In the genomic region with DNA sequence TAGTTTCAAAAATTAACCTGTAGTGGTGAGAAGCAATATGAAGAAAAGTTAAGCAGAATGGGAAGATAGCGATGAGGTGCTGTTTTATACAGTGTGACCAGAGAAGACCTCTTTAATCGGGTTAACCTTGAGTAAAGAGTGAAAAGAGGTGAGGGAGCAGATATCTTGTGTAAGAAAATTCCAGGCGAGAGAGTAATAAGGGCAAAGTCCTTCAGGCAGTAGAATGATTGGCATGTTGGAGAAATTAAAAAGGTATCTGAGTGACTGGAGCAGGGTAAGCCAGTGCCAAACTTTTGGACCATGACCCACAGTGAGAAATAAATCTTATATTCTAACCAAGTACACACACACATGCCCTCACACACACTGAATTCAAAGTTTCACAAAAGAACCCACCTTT, we compare ENCODE assay signal across 30 cellular contexts.
"Had no signal": no experiment of that assay in that cellular context is flagged by ENCODE, and none has a peak within 500 bp of the region (broad histone marks: within the 10 kb centered on the region; RNA-seq: fewer than 3 reads in every experiment).

No MANE protein-coding gene starts in this region.

- ATAC-seq: activated CD4-positive, alpha-beta T cell treated with anti-CD3 and anti-CD28 coated beads for 36 hours; activated CD8-positive, alpha-beta memory T cell treated with anti-CD3 and anti-CD28 coated beads, Interleukin-2, amount 10 ng/mL, durations not matched to agents 7 days and 5 days; activated CD8-positive, alpha-beta T cell treated with anti-CD3 and anti-CD28 coated beads, Interleukin-2, amount 10 ng/mL, durations not matched to agents 7 days and 5 days; activated naive CD8-positive, alpha-beta T cell treated with anti-CD3 and anti-CD28 coated beads, Interleukin-2, amount 50 U/mL, for 24 hours; body of pancreas; effector memory CD8-positive, alpha-beta T cell; foreskin keratinocyte; gastrocnemius medialis had no signal

- H3K9me3 ChIP-seq: adrenal gland, body of pancreas, esophagus muscularis mucosa, gastrocnemius medialis had no signal

- H3K27ac ChIP-seq: adrenal gland, body of pancreas, esophagus muscularis mucosa, foreskin keratinocyte, gastrocnemius medialis had no signal

- H3K36me3 ChIP-seq: adrenal gland, esophagus muscularis mucosa, gastrocnemius medialis had no signal

- FAIRE-seq: colon had no signal

- DNase-seq: activated CD4-positive, alpha-beta memory T cell treated with anti-CD3 and anti-CD28 coated beads for 36 hours; activated CD4-positive, alpha-beta T cell treated with anti-CD3 and anti-CD28 coated beads for 36 hours; activated CD4-positive, alpha-beta T cell treated with anti-CD3 and anti-CD28 coated beads, Interleukin-2, amount 10 ng/mL, durations not matched to agents 24 days and 14 days; activated CD4-positive, CD25-positive, alpha-beta regulatory T cell; activated CD4-positive, CD25-positive, alpha-beta regulatory T cell treated with anti-CD3 and anti-CD28 coated beads, Interleukin-2, amount 50 U/mL, for 72 hours; activated CD8-positive, alpha-beta memory T cell treated with anti-CD3 and anti-CD28 coated beads, Interleukin-2, amount 10 ng/mL, durations not matched to agents 7 days and 5 days; activated CD8-positive, alpha-beta memory T cell treated with anti-CD3 and anti-CD28 coated beads, Interleukin-2, amount 50 U/mL, for 4 hours; activated CD8-positive, alpha-beta T cell treated with anti-CD3 and anti-CD28 coated beads, Interleukin-2, amount 10 ng/mL, durations not matched to agents 7 days and 5 days; activated effector memory CD4-positive, alpha-beta T cell treated with anti-CD3 and anti-CD28 coated beads, Interleukin-2, amount 50 U/mL, for 16 hours; activated naive CD4-positive, alpha-beta T cell treated with anti-CD3 and anti-CD28 coated beads for 36 hours; activated naive CD8-positive, alpha-beta T cell treated with anti-CD3 and anti-CD28 coated beads for 36 hours; activated naive CD8-positive, alpha-beta T cell treated with anti-CD3 and anti-CD28 coated beads, Interleukin-2, amount 50 U/mL, for 24 hours; activated T-cell treated with anti-CD3 and anti-CD28 coated beads, Interleukin-2, amount 50 U/mL, for 1 hour; activated T-cell treated with anti-CD3 and anti-CD28 coated beads, Interleukin-2, amount 50 U/mL, for 48 hours; adrenal gland; amygdala; aorta; body of pancreas; caudate nucleus; cortex of kidney; dermis blood vessel endothelial cell; effector CD4-positive, alpha-beta T cell; effector memory CD8-positive, alpha-beta T cell; erythroblast; foreskin keratinocyte; gastrocnemius medialis; glutamatergic neuron; T-helper 2 cell had no signal

- H3K4me3 ChIP-seq: adrenal gland, body of pancreas, esophagus muscularis mucosa, gastrocnemius medialis had no signal

- H3K4me1 ChIP-seq: adrenal gland, body of pancreas, foreskin keratinocyte had no signal

- H3K27me3 ChIP-seq: adrenal gland, body of pancreas, esophagus muscularis mucosa, foreskin keratinocyte, gastrocnemius medialis had no signal
